17 cellular contexts compared by ENCODE assay signal in genomic region chr14:103089386-103090335, GRCh38. TPM values are rescaled to one million over a fixed set of nuclear protein-coding genes. Genes with fewer than 3 reads are reported as not detected.
DNase-seq lines count a peak whose midpoint lies in the region; ATAC-seq and TF ChIP-seq lines count a peak whose summit lies in the region.
"Had no signal": no experiment of that assay in that cellular context is flagged by ENCODE, and none has a peak within 500 bp of the region (broad histone marks: within the 10 kb centered on the region; RNA-seq: fewer than 3 reads in every experiment).

No MANE protein-coding gene starts in this region.

- H3K4me1 ChIP-seq in right atrium auricular region (peaks cover 0 to 20% of the 10 kb centered on the region in 2 donors), IMR-90 (ENCODE audit: control insufficient read depth, insufficient read depth, low read length) (peaks cover 11% of the 10 kb centered on the region), mesenchymal stem cell (ENCODE audit: control insufficient read depth, insufficient read depth, low read depth, low read length) (peaks cover 13% of the 10 kb centered on the region)

- H2BK120ac ChIP-seq in IMR-90 (ENCODE audit: low read depth, low read length) (no peak overlapping the region), mesenchymal stem cell (ENCODE audit: low read depth, low read length) (no peak overlapping the region)

- H2BK5ac ChIP-seq in IMR-90 (ENCODE audit: low read depth, low read length, poor library complexity, severe bottlenecking) = no peak overlapping the region
- H2BK5ac ChIP-seq in mesenchymal stem cell (ENCODE audit: low read depth, low read length, poor library complexity, severe bottlenecking) = no peak overlapping the region

- dilution Hi-C loops in IMR-90 (cut with HindIII; ENCODE audit: low sequenced_read_pairs, unreplicated experiment) = no loop called here

- H3K14ac ChIP-seq in IMR-90 (replicated peaks; ENCODE audit: low read depth, low read length) = no peak overlapping the region
- no peak overlapping the region for H3K14ac ChIP-seq in mesenchymal stem cell (ENCODE audit: low read length in 2 of 2)

- BruUV-seq in IMR-90 (replicated peaks; lab: Mats Ljungman, UMichigan) = no TSS peak

- in situ Hi-C loops in IMR-90 (cut with MboI; ENCODE audit: low sequenced_read_pairs) = no loop called here

- H4K8ac ChIP-seq in IMR-90 (ENCODE audit: low read depth in 2 of 2, low read length in 2 of 2) (no peak overlapping the region), mesenchymal stem cell (ENCODE audit: low read length) (no peak overlapping the region)

- H2AK9ac ChIP-seq in IMR-90 (replicated peaks; ENCODE audit: low read depth, low read length, poor library complexity) = peak overlapping the region; percentile 40

- DNase-seq in left cardiac atrium (peak; percentile 20), right atrium auricular region (ENCODE audit: low spot score) (no peak), IMR-90 (no peak), mesenchymal stem cell (no peak)
- DNase-seq: AML-193; C1 segment of cervical spinal cord; CD4-positive, alpha-beta T cell; DMS79; HCEC 1CT; HFFc6 had no signal

- ATAC-seq in left cardiac atrium (no peak), IMR-90 (ENCODE audit: low read depth) (no peak), HG02852 (IDR thresholded peaks at IDR 0.05; ENCODE audit: unreplicated experiment) (no peak), HG03025 (IDR thresholded peaks at IDR 0.05; ENCODE audit: low FRiP score, unreplicated experiment) (no peak), GM19023 (IDR thresholded peaks at IDR 0.05; ENCODE audit: unreplicated experiment) (no peak)

- H3K79me1 ChIP-seq in IMR-90 (ENCODE audit: low read depth in 1 of 2, low read length in 2 of 2) = no peaks in the 10 kb centered on the region
- no peaks in the 10 kb centered on the region for H3K79me1 ChIP-seq in mesenchymal stem cell (replicated peaks; ENCODE audit: low read length, poor library complexity, severe bottlenecking)

- no peak overlapping the region for H2BK12ac ChIP-seq in mesenchymal stem cell (ENCODE audit: low read length in 2 of 2)

- TF ChIP-seq CTCF in right atrium auricular region (IDR thresholded peaks at IDR 0.05) (no peak), IMR-90 (conservative IDR thresholded peaks at IDR 0.05; ENCODE audit: low read depth, low read length) (no peak)

- H3K4ac ChIP-seq in IMR-90 (ENCODE audit: low read depth, low read length) = no peak overlapping the region
- H3K4ac ChIP-seq in mesenchymal stem cell (ENCODE audit: low read depth in 1 of 2, low read length in 2 of 2) = no peak overlapping the region

- H3K27ac ChIP-seq in right atrium auricular region (no peak overlapping the region), IMR-90 (ENCODE audit: insufficient read depth, low read length) (no peak overlapping the region), mesenchymal stem cell (ENCODE audit: low read length, poor library complexity, severe bottlenecking) (no peak overlapping the region)
- H3K27ac ChIP-seq: 22Rv1 had no signal

- H3K23ac ChIP-seq in IMR-90 (ENCODE audit: low read depth, low read length) (no peak overlapping the region), mesenchymal stem cell (ENCODE audit: low read length in 2 of 2) (no peak overlapping the region)

- 73% methylated on average over 16 of the region's 28 CpGs; no CpG with 5 or more reads in 1 of the 2 experiments for WGBS in IMR-90 (ENCODE audit: extremely low coverage in 2 of 2, insufficient read length in 1 of 2), 2 experiments
- WGBS in mesenchymal stem cell = 77% methylated on average over 28 of the region's 28 CpGs

- POLR2A ChIA-PET in IMR-90 (lab: Charles Lee; ENCODE audit: unreplicated experiment) = no interaction called here

- H2BK20ac ChIP-seq in IMR-90 (ENCODE audit: low read depth, low read length) = no peak overlapping the region

- CTCF ChIA-PET in IMR-90 (lab: Yijun Ruan, JAX) = no interaction called here

- H3K18ac ChIP-seq in IMR-90 (ENCODE audit: low read depth, low read length) = no peak overlapping the region
- H3K18ac ChIP-seq in mesenchymal stem cell (ENCODE audit: low read depth in 1 of 2, low read length in 2 of 2) = no peak overlapping the region

- no peak overlapping the region for H3K4me2 ChIP-seq in IMR-90 (ENCODE audit: low read depth, low read length)
- no peak overlapping the region for H3K4me2 ChIP-seq in mesenchymal stem cell (ENCODE audit: low read length, poor library complexity, severe bottlenecking)

- H3K9ac ChIP-seq in IMR-90 (ENCODE audit: low read depth, low read length) = no peak overlapping the region
- no peak overlapping the region for H3K9ac ChIP-seq in mesenchymal stem cell (ENCODE audit: low read length)

- no peak overlapping the region for H2BK15ac ChIP-seq in IMR-90 (ENCODE audit: low read depth, low read length)
- H2BK15ac ChIP-seq in mesenchymal stem cell (ENCODE audit: low read depth, poor library complexity, severe bottlenecking) = no peak overlapping the region

- TF ChIP-seq RAD21 in IMR-90 (IDR thresholded peaks at IDR 0.05; ENCODE audit: low read length) = no peak

- no peaks in the 10 kb centered on the region; the same call in 1 of the 2 replicates for H4K20me1 ChIP-seq in IMR-90 (ENCODE audit: insufficient read depth, low read length)

- no peaks in the 10 kb centered on the region for H3K9me1 ChIP-seq in IMR-90 (ENCODE audit: insufficient read depth, low read length)

- H3K9me3 ChIP-seq in right atrium auricular region (no peaks in the 10 kb centered on the region), IMR-90 (ENCODE audit: control insufficient read depth, insufficient read depth, low read length) (no peaks in the 10 kb centered on the region), mesenchymal stem cell (ENCODE audit: control insufficient read depth, low read length) (no peaks in the 10 kb centered on the region)

- no peak overlapping the region for H4K5ac ChIP-seq in IMR-90 (ENCODE audit: low read depth, low read length)

- H2AFZ ChIP-seq in IMR-90 (replicated peaks; ENCODE audit: low read length, poor library complexity) = no peak overlapping the region
- no peak overlapping the region for H2AFZ ChIP-seq in mesenchymal stem cell (ENCODE audit: low read depth, low read length)

- no peak for TF ChIP-seq POLR2A in IMR-90 (IDR thresholded peaks at IDR 0.05; ENCODE audit: low read depth, low read length)

- H4K91ac ChIP-seq in IMR-90 (ENCODE audit: insufficient read depth, low read depth, low read length) = no peak overlapping the region
- H4K91ac ChIP-seq in mesenchymal stem cell (ENCODE audit: low read length) = peak overlapping the region; percentile 14

- H3K4me3 ChIP-seq in right atrium auricular region (no peak overlapping the region), IMR-90 (ENCODE audit: insufficient read depth, low read depth, low read length) (no peak overlapping the region), mesenchymal stem cell (ENCODE audit: insufficient read depth in 1 of 2, low read depth in 1 of 2, low read length in 2 of 2) (no peak overlapping the region)

- H3K27me3 ChIP-seq in right atrium auricular region (peaks cover 0 to 5% of the 10 kb centered on the region in 2 donors), IMR-90 (ENCODE audit: control insufficient read depth, insufficient read depth, low read length) (peaks cover 50% of the 10 kb centered on the region), mesenchymal stem cell (ENCODE audit: control insufficient read depth in 1 of 2, insufficient read depth in 1 of 2, low read length in 2 of 2) (peaks cover 25 to 37% of the 10 kb centered on the region in 2 experiments)

- H3K36me3 ChIP-seq in right atrium auricular region (no peaks in the 10 kb centered on the region), IMR-90 (ENCODE audit: control insufficient read depth, insufficient read depth, low read length) (no peaks in the 10 kb centered on the region), mesenchymal stem cell (ENCODE audit: control insufficient read depth in 1 of 2, insufficient read depth in 2 of 2, low read depth in 1 of 2, low read length in 2 of 2) (no peaks in the 10 kb centered on the region)

- intact Hi-C loops in left cardiac atrium (cut with DNase I) (loop anchor here in 1 of 2 donors (5.0 kb wide), 1 partner anchor 203 kb away; no protein-coding TSS in a partner anchor), IMR-90 (cut with micrococcal nuclease) (no loop called here)

- no peak overlapping the region for H3K56ac ChIP-seq in IMR-90 (ENCODE audit: extremely low read depth, insufficient read depth, low read length)

- H2AK5ac ChIP-seq in IMR-90 (ENCODE audit: low read depth, low read length) (no peak overlapping the region), mesenchymal stem cell (ENCODE audit: low read length, severe bottlenecking) (no peak overlapping the region)

RNA-seq across cellular contexts. Expression of gene EXOC3L4, which starts 4.9 kb away (rescaled TPM):
- total RNA-seq in left cardiac atrium = under 1 TPM; 0.91 to 0.92 TPM
- total RNA-seq in right atrium auricular region = under 1 TPM in 1 of 2 donors, not detected in 1; 0.37 TPM
- total RNA-seq in IMR-90 (2012; rRNA removed) = not detected in 2 replicates
- not detected in 2 replicates for polyA plus RNA-seq in IMR-90 (2012; rRNA removed)
- polyA plus RNA-seq in IMR-90 (2012; cell fraction: cytosol; rRNA removed) = 0.14 TPM in 1 of 2 replicates, not detected in the other
- polyA plus RNA-seq in IMR-90 (2012; cell fraction: nucleus; rRNA removed; ENCODE audit: low replicate concordance) = 0.72 and 0.85 TPM in 2 replicates
- polyA plus RNA-seq in mesenchymal stem cell (2013, experiment 1 of 2) = not detected
- polyA plus RNA-seq in mesenchymal stem cell (2013, experiment 2 of 2) = 0.05 TPM
- total RNA-seq: CD4-positive, alpha-beta T cell; H4; HT1080 had no signal

RNA-seq across cellular contexts. Expression of gene LBHD2, which starts 5.7 kb away (rescaled TPM):
- total RNA-seq in left cardiac atrium (under 1 TPM in 1 of 2 donors, not detected in 1; 0.47 TPM), right atrium auricular region (not detected), IMR-90 (2012; rRNA removed) (not detected in 2 replicates)
- not detected in 2 replicates for polyA plus RNA-seq in IMR-90 (2012; rRNA removed)
- polyA plus RNA-seq in IMR-90 (2012; cell fraction: cytosol; rRNA removed) = 0.18 TPM in 1 of 2 replicates, not detected in the other
- polyA plus RNA-seq in IMR-90 (2012; cell fraction: nucleus; rRNA removed; ENCODE audit: low replicate concordance) = not detected in 2 replicates
- not detected for polyA plus RNA-seq in mesenchymal stem cell (2013, experiment 1 of 2)
- not detected for polyA plus RNA-seq in mesenchymal stem cell (2013, experiment 2 of 2)
- total RNA-seq: CD4-positive, alpha-beta T cell; G401; H4; HFFc6; HT1080 had no signal

RNA-seq across cellular contexts. Expression of gene CDC42BPB, which starts 32.3 kb away (rescaled TPM):
- total RNA-seq in left cardiac atrium (10 to 100 TPM; 57.3 to 79.2 TPM), right atrium auricular region (10 to 100 TPM; 68.0 to 83.4 TPM), IMR-90 (2012; rRNA removed) (48.0 and 49.1 TPM in 2 replicates)
- polyA plus RNA-seq in IMR-90 (2012; rRNA removed) = 73.6 and 81.4 TPM in 2 replicates
- polyA plus RNA-seq in IMR-90 (2012; cell fraction: cytosol; rRNA removed) = 45.7 and 64.7 TPM in 2 replicates
- 168 and 207 TPM in 2 replicates for polyA plus RNA-seq in IMR-90 (2012; cell fraction: nucleus; rRNA removed; ENCODE audit: low replicate concordance)
- 64.0 TPM for polyA plus RNA-seq in mesenchymal stem cell (2013, experiment 1 of 2)
- polyA plus RNA-seq in mesenchymal stem cell (2013, experiment 2 of 2) = 61.5 TPM

RNA-seq across cellular contexts. Expression of gene TNFAIP2, which starts 33.6 kb away (rescaled TPM):
- total RNA-seq in left cardiac atrium (10 to 100 TPM; 60.2 to 72.0 TPM), right atrium auricular region (10 to 100 TPM; 24.5 to 32.2 TPM), IMR-90 (2012; rRNA removed) (5.0 and 6.3 TPM in 2 replicates)
- 9.6 and 9.9 TPM in 2 replicates for polyA plus RNA-seq in IMR-90 (2012; rRNA removed)
- 10.7 and 12.7 TPM in 2 replicates for polyA plus RNA-seq in IMR-90 (2012; cell fraction: cytosol; rRNA removed)
- 43.9 and 49.0 TPM in 2 replicates for polyA plus RNA-seq in IMR-90 (2012; cell fraction: nucleus; rRNA removed; ENCODE audit: low replicate concordance)
- polyA plus RNA-seq in mesenchymal stem cell (2013, experiment 1 of 2) = 29.2 TPM
- polyA plus RNA-seq in mesenchymal stem cell (2013, experiment 2 of 2) = 27.7 TPM
